14 cellular contexts compared by ENCODE assay signal in the genomic region with DNA sequence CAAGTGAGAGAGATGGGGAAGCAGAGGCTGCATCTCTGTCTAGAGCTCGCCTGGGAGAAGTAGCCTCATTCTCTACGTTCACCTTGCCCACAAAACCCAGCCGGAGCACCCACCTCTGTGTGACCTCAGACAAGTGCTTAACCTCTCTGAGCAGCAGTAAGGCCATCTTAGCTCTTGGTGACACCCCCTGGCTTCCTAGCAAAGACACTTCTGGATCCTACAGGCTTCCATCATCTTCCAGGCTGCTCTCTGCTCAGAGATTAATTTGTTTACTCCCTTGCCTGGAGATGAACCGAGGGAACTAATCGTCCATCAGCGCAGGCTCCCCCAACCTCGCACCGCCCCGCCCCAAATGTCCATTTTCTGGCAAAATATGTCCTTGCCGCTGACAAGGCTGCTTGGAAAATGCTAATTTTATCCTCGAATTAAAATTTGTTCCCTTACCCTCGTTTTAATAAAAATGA. TPM values are rescaled to one million over a fixed set of nuclear protein-coding genes. Genes with fewer than 3 reads are reported as not detected.
A peak's percentile ranks its signal among the peaks of the same experiment; 100 is the strongest.
DNase-seq lines count a peak whose midpoint lies in the region; ATAC-seq and TF ChIP-seq lines count a peak whose summit lies in the region.
"Had no signal": no experiment of that assay in that cellular context is flagged by ENCODE, and none has a peak within 500 bp of the region (broad histone marks: within the 10 kb centered on the region; RNA-seq: fewer than 3 reads in every experiment).

No MANE protein-coding gene starts in this region.

- no peak for TF ChIP-seq POLR2A in tibial nerve (IDR thresholded peaks at IDR 0.05)

- no peak for ATAC-seq in GM18502 (IDR thresholded peaks at IDR 0.05; ENCODE audit: poor library complexity, unreplicated experiment)
- ATAC-seq: T-cell had no signal

- peak overlapping the region; percentile 11; the same call in 1 of the 2 replicates for H3K9ac ChIP-seq in ES-I3 (ENCODE audit: low read depth, low read length)
- H3K9ac ChIP-seq: KMS-11 had no signal

- TF ChIP-seq EP300 in tibial nerve (IDR thresholded peaks at IDR 0.05): no peak

- in situ Hi-C loops in astrocyte of the spinal cord (cut with HindIII; ENCODE audit: low sequenced_read_pairs): no loop called here

- peaks cover 17% of the 10 kb centered on the region for H3K4me1 Mint-ChIP-seq in osteocyte (ENCODE audit: unreplicated experiment)
- peaks cover 5% of the 10 kb centered on the region for H3K4me1 Mint-ChIP-seq in activated CD4-positive, alpha-beta T cell treated with anti-CD3 and anti-CD28 coated beads, Interleukin-2, amount 10 ng/mL, durations not matched to agents 7 days and 5 days
- H3K4me1 Mint-ChIP-seq: CD4-positive, alpha-beta memory T cell; T-cell had no signal

- no peaks in the 10 kb centered on the region for H3K36me3 Mint-ChIP-seq in osteocyte (ENCODE audit: unreplicated experiment)
- H3K36me3 Mint-ChIP-seq in activated CD4-positive, alpha-beta T cell treated with anti-CD3 and anti-CD28 coated beads, Interleukin-2, amount 10 ng/mL, durations not matched to agents 7 days and 5 days (ENCODE audit: low read depth): no peaks in the 10 kb centered on the region
- H3K36me3 Mint-ChIP-seq: CD4-positive, alpha-beta memory T cell; T-cell had no signal

- peaks cover 0 to 8% of the 10 kb centered on the region in 2 donors for H3K27me3 ChIP-seq in tibial nerve

- no peak overlapping the region for H3K27ac ChIP-seq in tibial nerve
- H3K27ac ChIP-seq: KMS-11 had no signal

- peaks cover 6% of the 10 kb centered on the region for H3K4me1 ChIP-seq in ES-I3 (ENCODE audit: insufficient read depth, low read length)
- peaks cover 0 to 4% (median 0%) of the 10 kb centered on the region in 4 donors for H3K4me1 ChIP-seq in tibial nerve

- H3K36me3 ChIP-seq in ES-I3 (ENCODE audit: insufficient read depth, low read length) (no peaks in the 10 kb centered on the region), tibial nerve (no peaks in the 10 kb centered on the region)

- no peak overlapping the region for H3K27ac Mint-ChIP-seq in osteocyte (ENCODE audit: unreplicated experiment)
- H3K27ac Mint-ChIP-seq in activated CD4-positive, alpha-beta T cell treated with anti-CD3 and anti-CD28 coated beads, Interleukin-2, amount 10 ng/mL, durations not matched to agents 7 days and 5 days: no peak overlapping the region
- H3K27ac Mint-ChIP-seq: nephron progenitor cell had no signal

- POLR2A ChIA-PET in activated CD4-positive, alpha-beta T cell treated with anti-CD3 and anti-CD28 coated beads, Interleukin-2, amount 10 ng/mL, durations not matched to agents 7 days and 5 days (lab: Charles Lee): no interaction called here

- CTCF ChIA-PET in activated CD4-positive, alpha-beta T cell treated with anti-CD3 and anti-CD28 coated beads, Interleukin-2, amount 10 ng/mL, durations not matched to agents 7 days and 5 days (lab: Charles Lee): interaction anchor here (1.3 kb wide), 1 partner anchor 64 kb away, joined by 3 read pairs; no protein-coding TSS in a partner anchor

- no peaks in the 10 kb centered on the region for H3K9me3 Mint-ChIP-seq in osteocyte (ENCODE audit: unreplicated experiment)
- peaks cover 2% of the 10 kb centered on the region for H3K9me3 Mint-ChIP-seq in activated CD4-positive, alpha-beta T cell treated with anti-CD3 and anti-CD28 coated beads, Interleukin-2, amount 10 ng/mL, durations not matched to agents 7 days and 5 days

- H3K4me3 Mint-ChIP-seq in osteocyte (ENCODE audit: unreplicated experiment): peak overlapping the region; percentile 72
- H3K4me3 Mint-ChIP-seq in activated CD4-positive, alpha-beta T cell treated with anti-CD3 and anti-CD28 coated beads, Interleukin-2, amount 10 ng/mL, durations not matched to agents 7 days and 5 days: no peak overlapping the region
- H3K4me3 Mint-ChIP-seq: CD4-positive, alpha-beta memory T cell; nephron progenitor cell; T-cell had no signal

- peaks cover 69% of the 10 kb centered on the region for H3K27me3 Mint-ChIP-seq in osteocyte (ENCODE audit: unreplicated experiment)
- H3K27me3 Mint-ChIP-seq in activated CD4-positive, alpha-beta T cell treated with anti-CD3 and anti-CD28 coated beads, Interleukin-2, amount 10 ng/mL, durations not matched to agents 7 days and 5 days: peaks cover 17% of the 10 kb centered on the region

- TF ChIP-seq CTCF in astrocyte of the spinal cord (IDR thresholded peaks at IDR 0.05; ENCODE audit: low read depth, low read length) (no peak), osteocyte (IDR thresholded peaks at IDR 0.05) (no peak), tibial nerve (IDR thresholded peaks at IDR 0.05) (no peak)

- WGBS in tibial nerve, 2 donors: 51 to 53% methylated on average over 12 of the region's 12 CpGs

- DNase-seq in NCI-H1092 (lab: John Stamatoyannopoulos, UW) (peak; percentile 17), astrocyte of the spinal cord (ENCODE audit: low read depth, low spot score) (no peak), osteocyte (ENCODE audit: extremely low spot score, unreplicated experiment) (no peak), tibial nerve (ENCODE audit: low spot score in 2 of 2) (no peak), activated gamma-delta T cell treated with Interleukin-2 at 50 U/mL for 16 hours (no peak)
- DNase-seq in activated CD4-positive, alpha-beta T cell treated with anti-CD3 and anti-CD28 coated beads, Interleukin-2, amount 10 ng/mL, durations not matched to agents 7 days and 5 days: no peak
- DNase-seq: activated CD4-positive, CD25-positive, alpha-beta regulatory T cell; CD4-positive, alpha-beta memory T cell; nephron progenitor cell; stimulated activated naive CD4-positive, alpha-beta T cell had no signal

- H3K4me3 ChIP-seq in astrocyte of the spinal cord (ENCODE audit: low read depth, low read length): peak overlapping the region; percentile 2
- peak overlapping the region in 1 of 4 donors; percentile 31 for H3K4me3 ChIP-seq in tibial nerve

- H3K9me3 ChIP-seq in ES-I3 (ENCODE audit: control insufficient read depth, insufficient read depth, low read length) (no peaks in the 10 kb centered on the region), tibial nerve (no peaks in the 10 kb centered on the region)

RNA-seq across cellular contexts. Expression of gene CTNNBL1, which starts 24.0 kb away (rescaled TPM):
- 43.4 and 52.5 TPM in 2 replicates for total RNA-seq in osteocyte
- 10 to 100 TPM; 25.5 to 38.4 (median 35.1) TPM for total RNA-seq in tibial nerve
- 10 to 100 TPM; 75.1 to 81.8 TPM for total RNA-seq in activated CD4-positive, alpha-beta T cell treated with anti-CD3 and anti-CD28 coated beads, Interleukin-2, amount 10 ng/mL, durations not matched to agents 7 days and 5 days
